Comparison of ENCODE assay signal across 9 cellular contexts in the genomic region with DNA sequence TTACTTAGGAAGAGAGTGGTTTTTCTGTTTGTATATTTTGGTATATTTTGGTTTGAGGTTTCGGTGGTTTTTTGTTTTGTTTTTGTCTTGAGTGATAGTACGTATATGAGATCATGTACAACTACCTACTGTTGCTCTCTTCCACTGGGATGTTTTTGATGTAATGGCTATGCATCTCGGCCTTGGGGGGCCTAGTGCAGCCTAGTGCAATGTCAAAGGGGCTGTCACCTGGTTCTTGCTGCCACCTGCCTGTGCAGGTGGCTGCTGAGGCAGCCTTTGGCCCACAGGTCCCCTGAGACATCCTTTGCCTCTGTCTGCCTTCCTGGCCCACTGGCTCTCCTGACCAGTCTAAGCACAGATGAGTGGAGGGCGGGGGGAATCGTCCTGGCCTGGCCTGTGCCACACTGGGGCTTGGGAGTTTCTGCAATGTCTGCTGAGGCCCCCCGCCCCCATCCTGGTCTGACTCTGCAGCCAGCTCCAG.
DNase-seq lines count a peak whose midpoint lies in the region; ATAC-seq and TF ChIP-seq lines count a peak whose summit lies in the region.
"Had no signal": no experiment of that assay in that cellular context is flagged by ENCODE, and none has a peak within 500 bp of the region (broad histone marks: within the 10 kb centered on the region; RNA-seq: fewer than 3 reads in every experiment).

No MANE protein-coding gene starts in this region.

- H3K36me3 Mint-ChIP-seq in CD4-positive, alpha-beta T cell (ENCODE audit: low read depth): no peaks in the 10 kb centered on the region
- H3K36me3 Mint-ChIP-seq in activated naive CD4-positive, alpha-beta T cell treated with anti-CD3 and anti-CD28 coated beads, Interleukin-2, amount 50 U/mL, for 72 hours: no peaks in the 10 kb centered on the region

- no peak overlapping the region for H3K27ac ChIP-seq in CD4-positive, alpha-beta T cell (ENCODE audit: low read depth, low read length)

- H3K4me3 Mint-ChIP-seq in CD4-positive, alpha-beta T cell: peak overlapping the region; percentile 47

- TF ChIP-seq CTCF in CD4-positive, alpha-beta T cell (IDR thresholded peaks at IDR 0.05): no peak
- no peak for TF ChIP-seq CTCF in omental fat pad (IDR thresholded peaks at IDR 0.05)

- H3K9me3 ChIP-seq in CD4-positive, alpha-beta T cell (ENCODE audit: control insufficient read depth, low read length): no peaks in the 10 kb centered on the region

- POLR2A ChIA-PET in CD4-positive, alpha-beta T cell (lab: Charles Lee): no interaction called here

- peak; percentile 65 for ATAC-seq in CD4-positive, alpha-beta T cell (ENCODE audit: poor library complexity)
- ATAC-seq in GM18907 (IDR thresholded peaks at IDR 0.05; ENCODE audit: unreplicated experiment) (peak; percentile 58), HG03432 (IDR thresholded peaks at IDR 0.05; ENCODE audit: unreplicated experiment) (peak; percentile 57), GM19023 (IDR thresholded peaks at IDR 0.05; ENCODE audit: unreplicated experiment) (no peak), omental fat pad (ENCODE audit: low FRiP score) (no peak), HG03175 (IDR thresholded peaks at IDR 0.05; ENCODE audit: unreplicated experiment) (no peak)
- peak in 1 of 2 donors; percentile 76 for ATAC-seq in activated naive CD4-positive, alpha-beta T cell treated with anti-CD3 and anti-CD28 coated beads, Interleukin-2, amount 50 U/mL, for 72 hours
- ATAC-seq: left colon had no signal

- H3K27me3 ChIP-seq in CD4-positive, alpha-beta T cell (ENCODE audit: control insufficient read depth, insufficient read depth, low read length): no peaks in the 10 kb centered on the region

- H3K27me3 Mint-ChIP-seq in CD4-positive, alpha-beta T cell: no peaks in the 10 kb centered on the region

- intact Hi-C loops in CD4-positive, alpha-beta T cell (cut with DNase I, micrococcal nuclease): loop anchor here in 1 of 2 experiments (2.0 kb wide), 1 partner anchor 387 kb away; no protein-coding TSS in a partner anchor

- H3K27ac Mint-ChIP-seq in CD4-positive, alpha-beta T cell: peak overlapping the region; percentile 74
- H3K27ac Mint-ChIP-seq in activated naive CD4-positive, alpha-beta T cell treated with anti-CD3 and anti-CD28 coated beads, Interleukin-2, amount 50 U/mL, for 72 hours: peak overlapping the region; percentile 57 to 94

- H3K4me1 Mint-ChIP-seq in CD4-positive, alpha-beta T cell (ENCODE audit: low read depth): peaks cover 27% of the 10 kb centered on the region

- H3K9me3 Mint-ChIP-seq in CD4-positive, alpha-beta T cell: no peaks in the 10 kb centered on the region
- no peaks in the 10 kb centered on the region for H3K9me3 Mint-ChIP-seq in activated naive CD4-positive, alpha-beta T cell treated with anti-CD3 and anti-CD28 coated beads, Interleukin-2, amount 50 U/mL, for 72 hours

- peak in 7 of 10 experiments; percentile 0 to 22 (median 10) for DNase-seq in CD4-positive, alpha-beta T cell
- no peak for DNase-seq in activated naive CD4-positive, alpha-beta T cell treated with anti-CD3 and anti-CD28 coated beads, Interleukin-2, amount 50 U/mL, for 72 hours (ENCODE audit: low spot score in 2 of 2)
- DNase-seq in omental fat pad (ENCODE audit: low spot score): no peak
- no peak for DNase-seq in activated CD8-positive, alpha-beta memory T cell treated with anti-CD3 and anti-CD28 coated beads, Interleukin-2, amount 50 U/mL, for 48 hours

- CTCF ChIA-PET in CD4-positive, alpha-beta T cell (lab: Charles Lee): no interaction called here

Comparison
In these comparisons a context has a peak if more than half of its experiments do, and no peak if none do; other contexts are left out.
1. ATAC-seq: peak in CD4-positive, alpha-beta T cell (single experiment), GM18907 (single experiment) and HG03432 (single experiment); none in GM19023 (single experiment), omental fat pad (single experiment) and HG03175 (single experiment).
2. DNase-seq: peak in CD4-positive, alpha-beta T cell (7 of 10); none in activated naive CD4-positive, alpha-beta T cell treated with anti-CD3 and anti-CD28 coated beads, Interleukin-2, amount 50 U/mL, for 72 hours (0 of 2), omental fat pad (single experiment) and activated CD8-positive, alpha-beta memory T cell treated with anti-CD3 and anti-CD28 coated beads, Interleukin-2, amount 50 U/mL, for 48 hours (single experiment).